8 cellular contexts compared by ENCODE assay signal in genomic region chrX:53224860-53225797, GRCh38. TPM values are rescaled to one million over a fixed set of nuclear protein-coding genes. Genes with fewer than 3 reads are reported as not detected.
DNase-seq lines count a peak whose midpoint lies in the region; ATAC-seq and TF ChIP-seq lines count a peak whose summit lies in the region.

KDM5C (minus strand) TSS chrX:53225207; CDS start chrX:53224889, 318 bp downstream.

- peak; percentile 80 for ATAC-seq in HG02678 (IDR thresholded peaks at IDR 0.05; ENCODE audit: unreplicated experiment)
- ATAC-seq in activated naive CD8-positive, alpha-beta T cell treated with anti-CD3 and anti-CD28 coated beads, Interleukin-2, amount 50 U/mL, for 24 hours = peak; percentile 60

- H4K12ac ChIP-seq in trophoblast cell (ENCODE audit: low read depth, low read length) = peak within 1 kb of the TSS; percentile 94

- CTCF ChIA-PET in GM10248 (lab: Yijun Ruan, JAX) = interaction anchor here (1.0 to 1.2 kb wide), 2 partner anchors 211 to 230 kb away, joined by 3 read pairs; no protein-coding TSS in a partner anchor

- H3K9ac ChIP-seq in trophoblast cell (ENCODE audit: low read length) = peak within 1 kb of the TSS; percentile 98

- TF ChIP-seq POLR2A in transverse colon (IDR thresholded peaks at IDR 0.05) = peak; percentile 72

- no peaks in the 10 kb centered on the region for H3K27me3 Mint-ChIP-seq in activated naive CD8-positive, alpha-beta T cell treated with anti-CD3 and anti-CD28 coated beads, Interleukin-2, amount 50 U/mL, for 24 hours

- DNase-seq in GM10248 (ENCODE audit: extremely low spot score) (peak; percentile 95), NCI-H1417 treated with DMSO at 0.1 percent for 48 hours (lab: John Stamatoyannopoulos, UW) (peak; percentile 92), SW480 (ENCODE audit: low spot score) (peak; percentile 88), cardiac muscle cell (ENCODE audit: low read depth in 1 of 2, low spot score in 1 of 2) (peak; percentile 93 to 97), trophoblast cell (peak; percentile 71 to 99), transverse colon (peak; percentile 95)
- peak; percentile 81 for DNase-seq in activated naive CD8-positive, alpha-beta T cell treated with anti-CD3 and anti-CD28 coated beads, Interleukin-2, amount 50 U/mL, for 24 hours

- H3K79me1 ChIP-seq in trophoblast cell (ENCODE audit: low read length) = peaks cover 11% of the 10 kb centered on the region

- peak within 1 kb of the TSS; percentile 99 for H3K27ac Mint-ChIP-seq in activated naive CD8-positive, alpha-beta T cell treated with anti-CD3 and anti-CD28 coated beads, Interleukin-2, amount 50 U/mL, for 24 hours

- peaks cover 7% of the 10 kb centered on the region for H3K36me3 ChIP-seq in cardiac muscle cell
- peaks cover 5 to 14% of the 10 kb centered on the region in 2 experiments for H3K36me3 ChIP-seq in trophoblast cell (ENCODE audit: control insufficient read depth in 1 of 2, insufficient read depth in 2 of 2, low read length in 2 of 2)
- no peaks in the 10 kb centered on the region for H3K36me3 ChIP-seq in transverse colon

- H3K36me3 Mint-ChIP-seq in activated naive CD8-positive, alpha-beta T cell treated with anti-CD3 and anti-CD28 coated beads, Interleukin-2, amount 50 U/mL, for 24 hours (ENCODE audit: low read depth) = peaks cover 22% of the 10 kb centered on the region

- H3K79me2 ChIP-seq in trophoblast cell (ENCODE audit: control insufficient read depth, insufficient read depth, low read length, poor library complexity) = peaks cover 24% of the 10 kb centered on the region

- peak within 1 kb of the TSS; percentile 94 for H3K14ac ChIP-seq in trophoblast cell (ENCODE audit: low read length)

- no CpG with 5 or more reads among the region's 67 CpGs for WGBS in trophoblast cell (ENCODE audit: extremely low coverage, insufficient coverage, insufficient read length)
- 0% methylated on average over 63 of the region's 67 CpGs; no CpG with 5 or more reads in 1 of the 2 donors for WGBS in transverse colon (ENCODE audit: low coverage in 1 of 2), 2 donors

- H2AK5ac ChIP-seq in trophoblast cell (ENCODE audit: low read length) = peak within 1 kb of the TSS; percentile 67

- in situ Hi-C loops in transverse colon (cut with MboI; ENCODE audit: low pct_ligation_motif_present in 1 of 4, low pct_unique_long_range_greater_than_20kb in 1 of 4, low sequenced_read_pairs in 3 of 4) = no loop called here

- TF ChIP-seq CTCF in GM10248 (IDR thresholded peaks at IDR 0.05; ENCODE audit: control extremely low read depth, extremely low read depth, low read depth, missing control alignments) = no peak
- no peak for TF ChIP-seq CTCF in cardiac muscle cell (IDR thresholded peaks at IDR 0.05; ENCODE audit: low read depth, low read length)
- no peak for TF ChIP-seq CTCF in transverse colon (IDR thresholded peaks at IDR 0.05)

- POLR2A ChIA-PET in GM10248 (lab: Yijun Ruan, JAX) = no interaction called here

- H3K27ac ChIP-seq in cardiac muscle cell = peak within 1 kb of the TSS; percentile 99
- peak within 1 kb of the TSS; percentile 64 for H3K27ac ChIP-seq in trophoblast cell (ENCODE audit: low read depth, low read length)
- H3K27ac ChIP-seq in transverse colon = peak within 1 kb of the TSS; percentile 85 to 92 (median 88)

- intact Hi-C loops in transverse colon (cut with DNase I; ENCODE audit: low total_unique reads) = no loop called here

- peak within 1 kb of the TSS; percentile 84 for H2BK120ac ChIP-seq in trophoblast cell (ENCODE audit: insufficient read depth, low read length, poor library complexity)

- no peaks in the 10 kb centered on the region for H3K27me3 ChIP-seq in cardiac muscle cell
- H3K27me3 ChIP-seq in trophoblast cell (ENCODE audit: insufficient read depth, low read length) = no peaks in the 10 kb centered on the region
- H3K27me3 ChIP-seq in transverse colon = no peaks in the 10 kb centered on the region

- H2BK12ac ChIP-seq in trophoblast cell (ENCODE audit: low read length) = no peak within 1 kb of the TSS

- peak within 1 kb of the TSS; percentile 95 for H2BK5ac ChIP-seq in trophoblast cell (ENCODE audit: low read depth, low read length, poor library complexity)

- H4K8ac ChIP-seq in trophoblast cell (ENCODE audit: low read depth, low read length) = peak within 1 kb of the TSS; percentile 95

- H3K4me2 ChIP-seq in trophoblast cell (ENCODE audit: low read length) = peak within 1 kb of the TSS; percentile 63

- peak within 1 kb of the TSS; percentile 86 for H2AFZ ChIP-seq in trophoblast cell (ENCODE audit: insufficient read depth, low read length, poor library complexity)

- no peaks in the 10 kb centered on the region for H3K9me3 ChIP-seq in cardiac muscle cell (ENCODE audit: low read depth)
- no peaks in the 10 kb centered on the region for H3K9me3 ChIP-seq in trophoblast cell (ENCODE audit: insufficient read depth, low read depth, low read length)
- no peaks in the 10 kb centered on the region for H3K9me3 ChIP-seq in transverse colon

- H3K9me3 Mint-ChIP-seq in activated naive CD8-positive, alpha-beta T cell treated with anti-CD3 and anti-CD28 coated beads, Interleukin-2, amount 50 U/mL, for 24 hours = no peaks in the 10 kb centered on the region

- H3K18ac ChIP-seq in trophoblast cell (ENCODE audit: low read length) = peak within 1 kb of the TSS; percentile 86

- peak within 1 kb of the TSS; percentile 97 for H4K91ac ChIP-seq in trophoblast cell (ENCODE audit: low read depth, low read length)

- H3K23ac ChIP-seq in trophoblast cell (ENCODE audit: low read length) = no peak within 1 kb of the TSS

- H3K4ac ChIP-seq in trophoblast cell (ENCODE audit: low read depth, low read length) = peak within 1 kb of the TSS; percentile 99

- H3K4me1 ChIP-seq in cardiac muscle cell (ENCODE audit: low read depth) (peaks cover 10% of the 10 kb centered on the region), trophoblast cell (ENCODE audit: control insufficient read depth in 1 of 2, insufficient read depth in 2 of 2, low read length in 2 of 2) (peaks cover 7 to 17% of the 10 kb centered on the region in 2 experiments), transverse colon (peaks cover 16 to 31% (median 23%) of the 10 kb centered on the region in 4 donors)

- H3K4me1 Mint-ChIP-seq in activated naive CD8-positive, alpha-beta T cell treated with anti-CD3 and anti-CD28 coated beads, Interleukin-2, amount 50 U/mL, for 24 hours = peaks cover 38% of the 10 kb centered on the region

- no peak for TF ChIP-seq EP300 in transverse colon (IDR thresholded peaks at IDR 0.05; ENCODE audit: low read depth)

- H3K4me3 ChIP-seq in cardiac muscle cell = peak within 1 kb of the TSS; percentile 98
- peak within 1 kb of the TSS; percentile 97 for H3K4me3 ChIP-seq in trophoblast cell (ENCODE audit: low read depth, low read length)
- peak within 1 kb of the TSS; percentile 76 to 98 (median 83) for H3K4me3 ChIP-seq in transverse colon

- H3K4me3 Mint-ChIP-seq in activated naive CD8-positive, alpha-beta T cell treated with anti-CD3 and anti-CD28 coated beads, Interleukin-2, amount 50 U/mL, for 24 hours = peak within 1 kb of the TSS; percentile 92

RNA-seq across cellular contexts. Expression of gene KDM5C, which starts in this region (rescaled TPM):
- total RNA-seq in cardiac muscle cell (185 and 187 TPM in 2 replicates), transverse colon (100 to 1,000 TPM in 3 of 4 donors, 10 to 100 TPM in 1; 68.4 to 387 (median 124) TPM)
- polyA plus RNA-seq in cardiac muscle cell = 83.0 and 97.6 TPM in 2 replicates
- polyA plus RNA-seq in trophoblast cell (2013) = 31.3 and 33.3 TPM in 2 replicates

Comparison
In these comparisons a context has a peak if more than half of its experiments do, and no peak if none do; other contexts are left out.
1. Peak in every context shown above with its lines: DNase-seq, ATAC-seq, H3K4me3 ChIP-seq and H3K27ac ChIP-seq.